ENCODE assay signal across 25 cellular contexts in genomic region chr10:113214331-113214730, GRCh38.
"Had no signal": no experiment of that assay in that cellular context is flagged by ENCODE, and none has a peak within 500 bp of the region (broad histone marks: within the 10 kb centered on the region; RNA-seq: fewer than 3 reads in every experiment).

No MANE protein-coding gene starts in this region.

- FAIRE-seq: islet of Langerhans, small intestine had no signal

- H3K36me3 Mint-ChIP-seq: activated naive CD8-positive, alpha-beta T cell treated with anti-CD3 and anti-CD28 coated beads for 36 hours; stimulated activated effector memory CD8-positive, alpha-beta T cell treated with anti-CD3 and anti-CD28 coated beads, Interleukin-12 subunit alpha, Interleukin-12 subunit beta, amount 100 ng/mL, for 72 hours had no signal

- ATAC-seq: esophagus mucosa; gastrocnemius medialis; left ventricle myocardium superior; sciatic nerve; stimulated activated effector memory CD8-positive, alpha-beta T cell treated with anti-CD3 and anti-CD28 coated beads, Interleukin-12 subunit alpha, Interleukin-12 subunit beta, amount 100 ng/mL, for 72 hours; stimulated activated naive CD8-positive, alpha-beta T cell treated with anti-CD3 and anti-CD28 coated beads, Interleukin-15, amount 100 ng/mL, for 72 hours had no signal

- H3K4me1 Mint-ChIP-seq: stimulated activated effector memory CD8-positive, alpha-beta T cell treated with anti-CD3 and anti-CD28 coated beads, Interleukin-12 subunit alpha, Interleukin-12 subunit beta, amount 100 ng/mL, for 72 hours; stimulated activated naive CD8-positive, alpha-beta T cell treated with anti-CD3 and anti-CD28 coated beads, Interleukin-15, amount 100 ng/mL, for 72 hours had no signal

- H3K9me3 ChIP-seq: gastrocnemius medialis had no signal

- DNase-seq: activated CD4-positive, alpha-beta T cell treated with anti-CD3 and anti-CD28 coated beads for 1 hour; activated naive CD4-positive, alpha-beta T cell treated with Interleukin-2 at 50 U/mL for 16 hours; activated naive CD8-positive, alpha-beta T cell treated with anti-CD3 and anti-CD28 coated beads for 36 hours; activated T-cell treated with anti-CD3 and anti-CD28 coated beads, Interleukin-2, amount 50 U/mL, for 48 hours; central memory CD4-positive, alpha-beta T cell; dermis blood vessel endothelial cell; effector CD8-positive, alpha-beta T cell; gastrocnemius medialis; head of caudate nucleus; hypothalamus; left ventricle myocardium superior; mammary epithelial cell; midbrain; nephron progenitor cell; nucleus accumbens; small intestine; stimulated activated CD4-positive, alpha-beta T cell treated with anti-CD3 and anti-CD28 coated beads, Interleukin-2, amount 100 ng/mL, for 24 hours; stimulated activated naive CD8-positive, alpha-beta T cell treated with anti-CD3 and anti-CD28 coated beads, Interleukin-15, amount 100 ng/mL, for 72 hours; tibial artery; WERI-Rb-1 had no signal

- H3K79me2 ChIP-seq: parathyroid adenoma had no signal

- H3K4me3 Mint-ChIP-seq: activated naive CD8-positive, alpha-beta T cell treated with anti-CD3 and anti-CD28 coated beads for 36 hours; nephron progenitor cell; stimulated activated effector memory CD8-positive, alpha-beta T cell treated with anti-CD3 and anti-CD28 coated beads, Interleukin-12 subunit alpha, Interleukin-12 subunit beta, amount 100 ng/mL, for 72 hours; stimulated activated naive CD8-positive, alpha-beta T cell treated with anti-CD3 and anti-CD28 coated beads, Interleukin-15, amount 100 ng/mL, for 72 hours had no signal

- H3K9ac ChIP-seq: parathyroid adenoma had no signal

- H3K4me3 ChIP-seq: gastrocnemius medialis, tibial artery had no signal

- H3K36me3 ChIP-seq: gastrocnemius medialis, tibial artery, WERI-Rb-1 had no signal

- H3K4me1 ChIP-seq: gastrocnemius medialis, parathyroid adenoma had no signal

- H3K27me3 Mint-ChIP-seq: stimulated activated naive CD8-positive, alpha-beta T cell treated with anti-CD3 and anti-CD28 coated beads, Interleukin-15, amount 100 ng/mL, for 72 hours had no signal

- H2AFZ ChIP-seq: parathyroid adenoma had no signal

- H3K27me3 ChIP-seq: gastrocnemius medialis, tibial artery had no signal

- H3K27ac Mint-ChIP-seq: activated naive CD8-positive, alpha-beta T cell treated with anti-CD3 and anti-CD28 coated beads for 36 hours; nephron progenitor cell; stimulated activated effector memory CD8-positive, alpha-beta T cell treated with anti-CD3 and anti-CD28 coated beads, Interleukin-12 subunit alpha, Interleukin-12 subunit beta, amount 100 ng/mL, for 72 hours; stimulated activated naive CD8-positive, alpha-beta T cell treated with anti-CD3 and anti-CD28 coated beads, Interleukin-15, amount 100 ng/mL, for 72 hours had no signal

- H3K27ac ChIP-seq: gastrocnemius medialis, parathyroid adenoma, tibial artery, WERI-Rb-1 had no signal
